ENCODE assay signal across 20 cellular contexts in the genomic region with DNA sequence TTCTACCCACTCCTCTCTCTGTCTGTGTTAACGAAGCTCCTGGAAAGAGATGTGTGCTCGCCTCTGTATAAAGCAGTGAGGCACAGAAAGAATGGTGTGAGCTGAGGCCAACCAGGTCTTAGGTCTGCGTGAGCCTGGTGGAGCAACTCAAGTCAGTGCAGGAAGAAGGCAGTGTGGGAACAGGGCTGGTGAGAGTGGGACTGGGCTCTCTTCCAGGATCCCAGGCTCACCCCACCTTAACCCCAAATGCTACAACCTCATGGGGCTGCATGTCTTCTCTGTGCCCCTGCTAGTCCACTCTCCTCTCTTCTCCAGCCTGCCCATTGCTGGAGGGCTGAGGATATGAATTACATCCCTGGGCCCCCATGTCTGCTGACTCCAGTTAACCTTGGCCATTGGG.
DNase-seq lines count a peak whose midpoint lies in the region; ATAC-seq, FAIRE-seq and TF ChIP-seq lines count a peak whose summit lies in the region.
"Had no signal": no experiment of that assay in that cellular context is flagged by ENCODE, and none has a peak within 500 bp of the region (broad histone marks: within the 10 kb centered on the region; RNA-seq: fewer than 3 reads in every experiment).

No MANE protein-coding gene starts in this region.

- TF ChIP-seq RAD21 in IMR-90 (IDR thresholded peaks at IDR 0.05; ENCODE audit: low read length) = no peak
- no peak for TF ChIP-seq RAD21 in H1 (IDR thresholded peaks at IDR 0.05 in 1 of 2, conservative IDR thresholded peaks at IDR 0.05 in 1 of 2; ENCODE audit: low read depth in 2 of 2, low read length in 2 of 2)

- peak overlapping the region; percentile 48 for H2BK5ac ChIP-seq in IMR-90 (ENCODE audit: low read depth, low read length, poor library complexity, severe bottlenecking)
- H2BK5ac ChIP-seq in H1 (ENCODE audit: low read depth, low read length) = no peak overlapping the region

- TF ChIP-seq POLR2A in IMR-90 (IDR thresholded peaks at IDR 0.05; ENCODE audit: low read depth, low read length) = no peak
- TF ChIP-seq POLR2A in H1 (IDR thresholded peaks at IDR 0.05; ENCODE audit: control extremely low read depth in 1 of 2, low read depth in 2 of 2, low read length in 2 of 2) = no peak

- H3K27ac ChIP-seq in ACC112 (ENCODE audit: low read depth, low read length) (peak overlapping the region; percentile 73), IMR-90 (ENCODE audit: insufficient read depth, low read length) (peak overlapping the region; percentile 58), H1 (ENCODE audit: low read depth, low read length) (no peak overlapping the region)

- H3K4me2 ChIP-seq in IMR-90 (ENCODE audit: low read depth, low read length) (peak overlapping the region; percentile 38; the same call in 1 of the 2 replicates), H1 (ENCODE audit: insufficient read depth in 1 of 2, low read depth in 2 of 2, low read length in 2 of 2) (no peak overlapping the region)

- peak overlapping the region; percentile 69 for H3K14ac ChIP-seq in IMR-90 (replicated peaks; ENCODE audit: low read depth, low read length)
- H3K14ac ChIP-seq in H1 (ENCODE audit: insufficient read length) = no peak overlapping the region

- H3K23me2 ChIP-seq in H1 (ENCODE audit: low read depth, low read length) = no peaks in the 10 kb centered on the region

- H3K79me1 ChIP-seq in IMR-90 (ENCODE audit: low read depth in 1 of 2, low read length in 2 of 2) (no peaks in the 10 kb centered on the region), H1 (ENCODE audit: low read depth, low read length) (no peaks in the 10 kb centered on the region)

- H2BK15ac ChIP-seq in IMR-90 (ENCODE audit: low read depth, low read length) = 0 out of 3 replicates have a peak overlapping the region, but pooled peaks have one; percentile 60
- H2BK15ac ChIP-seq in H1 (ENCODE audit: low read length) = 0 out of 2 replicates have a peak overlapping the region, but pooled peaks have one; percentile 18

- peak overlapping the region; percentile 13 to 51; a peak in 2 of 4 replicates for H4K8ac ChIP-seq in IMR-90 (ENCODE audit: low read depth in 2 of 2, low read length in 2 of 2)
- no peak overlapping the region for H4K8ac ChIP-seq in H1 (ENCODE audit: extremely low read depth, insufficient read depth, low read length)

- H3K18ac ChIP-seq in IMR-90 (ENCODE audit: low read depth, low read length) (peak overlapping the region; percentile 90), H1 (ENCODE audit: extremely low read depth, low read length) (no peak overlapping the region)

- H2AK9ac ChIP-seq in IMR-90 (replicated peaks; ENCODE audit: low read depth, low read length, poor library complexity) = no peak overlapping the region

- no peak for FAIRE-seq in H1 (lab: Jason Lieb, UNC)

- no peak overlapping the region for H3K4me3 ChIP-seq in ACC112 (ENCODE audit: low read depth, low read length)
- H3K4me3 ChIP-seq in IMR-90 (ENCODE audit: insufficient read depth, low read depth, low read length) = no peak overlapping the region
- H3K4me3 ChIP-seq in H1 (ENCODE audit: extremely low read depth in 1 of 4, insufficient read depth in 2 of 4, low read depth in 3 of 4, low read length in 4 of 4) = no peak overlapping the region

- peaks cover 7% of the 10 kb centered on the region for H3K4me1 ChIP-seq in ACC112 (ENCODE audit: control insufficient read depth, insufficient read depth, low read length, unreplicated experiment)
- peaks cover 7% of the 10 kb centered on the region for H3K4me1 ChIP-seq in IMR-90 (ENCODE audit: control insufficient read depth, insufficient read depth, low read length)
- no peaks in the 10 kb centered on the region for H3K4me1 ChIP-seq in H1 (replicated peaks in 1 of 4; ENCODE audit: control insufficient read depth in 3 of 4, insufficient read depth in 4 of 4, low read length in 3 of 4)

- no peak for TF ChIP-seq EP300 in H1 (IDR thresholded peaks at IDR 0.05; ENCODE audit: borderline replicate concordance in 1 of 2, low read depth in 2 of 2, low read length in 2 of 2)

- H3K9me1 ChIP-seq in IMR-90 (ENCODE audit: insufficient read depth, low read length) = peaks cover 4% of the 10 kb centered on the region

- H3K9me3 ChIP-seq in IMR-90 (ENCODE audit: control insufficient read depth, insufficient read depth, low read length) (no peaks in the 10 kb centered on the region), H1 (ENCODE audit: insufficient read depth in 2 of 2, low read depth in 1 of 2, low read length in 1 of 2) (no peaks in the 10 kb centered on the region)

- no peak overlapping the region for H3K9ac ChIP-seq in IMR-90 (ENCODE audit: low read depth, low read length)
- no peak overlapping the region for H3K9ac ChIP-seq in H1 (replicated peaks in 1 of 4; ENCODE audit: extremely low read depth in 1 of 4, low read depth in 3 of 4, low read length in 3 of 4)

- H4K20me1 ChIP-seq in IMR-90 (ENCODE audit: insufficient read depth, low read length) = no peaks in the 10 kb centered on the region
- H4K20me1 ChIP-seq in H1 (replicated peaks in 1 of 2; ENCODE audit: control insufficient read depth in 1 of 2, insufficient read depth in 2 of 2, low read length in 2 of 2) = no peaks in the 10 kb centered on the region

- H2AFZ ChIP-seq in ACC112 (ENCODE audit: low read length, unreplicated experiment) (no peak overlapping the region), IMR-90 (replicated peaks; ENCODE audit: low read length, poor library complexity) (peak overlapping the region; percentile 33), H1 (ENCODE audit: low read length) (no peak overlapping the region)

- WGBS in IMR-90 (ENCODE audit: extremely low coverage in 2 of 2, insufficient read length in 1 of 2), 2 experiments = no CpG with 5 or more reads among the region's 3 CpGs
- 88% methylated on average over 3 of the region's 3 CpGs; no CpG with 5 or more reads in 1 of the 2 experiments for WGBS in H1 (ENCODE audit: extremely low coverage in 1 of 2, insufficient coverage in 1 of 2, insufficient read length in 1 of 2, insufficient replicate concordance in 2 of 2, low coverage in 1 of 2, low lambda C conversion rate in 2 of 2, missing lambda C conversion rate in 1 of 2), 2 experiments

- peak overlapping the region; percentile 88 for H2AK5ac ChIP-seq in IMR-90 (ENCODE audit: low read depth, low read length)
- H2AK5ac ChIP-seq in H1 (ENCODE audit: low read depth, low read length) = no peak overlapping the region

- no peak overlapping the region for H2BK12ac ChIP-seq in H1 (ENCODE audit: low read depth, low read length)

- peak overlapping the region; percentile 81 for H3K4ac ChIP-seq in IMR-90 (ENCODE audit: low read depth, low read length)
- no peak overlapping the region for H3K4ac ChIP-seq in H1 (replicated peaks; ENCODE audit: insufficient read length, low read depth, low read length)

- H3K9me3 Mint-ChIP-seq in nephron = no peaks in the 10 kb centered on the region
- H3K9me3 Mint-ChIP-seq: CD4-positive, CD25-positive, alpha-beta regulatory T cell; T-cell had no signal

- CTCF ChIA-PET in IMR-90 (lab: Yijun Ruan, JAX) (no interaction called here), H1 (lab: Charles Lee; ENCODE audit: partially characterized antibody) (interaction anchor here (0.7 to 1.9 kb wide), 3 partner anchors 10 to 64 kb away, joined by 3 to 7 read pairs (median 5); no protein-coding TSS in a partner anchor)

- no peaks in the 10 kb centered on the region for H3K79me2 ChIP-seq in ACC112 (ENCODE audit: control insufficient read depth, insufficient read depth, low read length, unreplicated experiment)
- no peaks in the 10 kb centered on the region for H3K79me2 ChIP-seq in H1 (ENCODE audit: control insufficient read depth in 1 of 2, insufficient read depth in 2 of 2, low read length in 2 of 2)

- H3K23ac ChIP-seq in IMR-90 (ENCODE audit: low read depth, low read length) (peak overlapping the region; percentile 55; the same call in 1 of the 2 replicates), H1 (ENCODE audit: insufficient read length) (no peak overlapping the region)

- BruUV-seq in IMR-90 (replicated peaks; lab: Mats Ljungman, UMichigan) = no TSS peak

- ATAC-seq in IMR-90 (ENCODE audit: low read depth) = 0 out of 2 replicates have a peak, but pooled peaks have one; percentile 21
- ATAC-seq in HG03135 (IDR thresholded peaks at IDR 0.05; ENCODE audit: unreplicated experiment) = no peak
- ATAC-seq in omental fat pad (ENCODE audit: low FRiP score) = no peak
- ATAC-seq in GM18861 (IDR thresholded peaks at IDR 0.05; ENCODE audit: unreplicated experiment) = no peak
- ATAC-seq in GM21367 (IDR thresholded peaks at IDR 0.05; ENCODE audit: unreplicated experiment) = no peak

- peak overlapping the region; percentile 75 for H2BK20ac ChIP-seq in IMR-90 (ENCODE audit: low read depth, low read length)
- no peak overlapping the region for H2BK20ac ChIP-seq in H1 (ENCODE audit: low read length)

- peak overlapping the region; percentile 56; the same call in 1 of the 2 replicates for H4K91ac ChIP-seq in IMR-90 (ENCODE audit: insufficient read depth, low read depth, low read length)
- H4K91ac ChIP-seq in H1 (replicated peaks; ENCODE audit: insufficient read length, low read length) = no peak overlapping the region

- in situ Hi-C loops in IMR-90 (cut with MboI; ENCODE audit: low sequenced_read_pairs) = no loop called here

- no peak overlapping the region for H3K56ac ChIP-seq in IMR-90 (ENCODE audit: extremely low read depth, insufficient read depth, low read length)
- no peak overlapping the region for H3K56ac ChIP-seq in H1 (replicated peaks; ENCODE audit: insufficient read length, low read depth, low read length)

- intact Hi-C loops in IMR-90 (cut with micrococcal nuclease) = no loop called here

- H3K36me3 Mint-ChIP-seq in nephron (ENCODE audit: low read depth) = peaks cover 28% of the 10 kb centered on the region
- H3K36me3 Mint-ChIP-seq: CD4-positive, CD25-positive, alpha-beta regulatory T cell; T-cell had no signal

- no peaks in the 10 kb centered on the region for H3K36me3 ChIP-seq in ACC112 (ENCODE audit: insufficient read depth, low read length)
- no peaks in the 10 kb centered on the region for H3K36me3 ChIP-seq in IMR-90 (ENCODE audit: control insufficient read depth, insufficient read depth, low read length)
- no peaks in the 10 kb centered on the region for H3K36me3 ChIP-seq in H1 (ENCODE audit: control insufficient read depth in 2 of 4, insufficient read depth in 4 of 4, low read length in 3 of 4)

- H2BK120ac ChIP-seq in IMR-90 (ENCODE audit: low read depth, low read length) (peak overlapping the region; percentile 45), H1 (replicated peaks; ENCODE audit: low read depth, low read length) (no peak overlapping the region)

- peak overlapping the region in 2 of 3 experiments; percentile 46 to 71 for H3K27ac Mint-ChIP-seq in nephron
- H3K27ac Mint-ChIP-seq: activated CD8-positive, alpha-beta T cell treated with anti-CD3 and anti-CD28 coated beads, Interleukin-2, amount 10 ng/mL, durations not matched to agents 7 days and 5 days; CD4-positive, CD25-positive, alpha-beta regulatory T cell; T-cell had no signal

- no peak for TF ChIP-seq CTCF in IMR-90 (conservative IDR thresholded peaks at IDR 0.05; ENCODE audit: low read depth, low read length)
- TF ChIP-seq CTCF in H1 (IDR thresholded peaks at IDR 0.05; ENCODE audit: control extremely low read depth in 1 of 3, insufficient read depth in 1 of 3, low read depth in 1 of 3, low read length in 3 of 3) = no peak
- TF ChIP-seq CTCF in nephron (IDR thresholded peaks at IDR 0.05; ENCODE audit: unreplicated experiment in 3 of 3) = no peak
- TF ChIP-seq CTCF in omental fat pad (IDR thresholded peaks at IDR 0.05) = no peak

- H3K4me3 Mint-ChIP-seq in nephron = no peak overlapping the region
- H3K4me3 Mint-ChIP-seq: activated CD8-positive, alpha-beta T cell treated with anti-CD3 and anti-CD28 coated beads, Interleukin-2, amount 10 ng/mL, durations not matched to agents 7 days and 5 days; CD4-positive, CD25-positive, alpha-beta regulatory T cell; T-cell had no signal

- H3K27me3 ChIP-seq in ACC112 (ENCODE audit: insufficient read depth, low read length) (no peaks in the 10 kb centered on the region), IMR-90 (ENCODE audit: control insufficient read depth, insufficient read depth, low read length) (no peaks in the 10 kb centered on the region), H1 (replicated peaks in 1 of 4; ENCODE audit: control insufficient read depth in 3 of 4, extremely low read depth in 1 of 4, insufficient read depth in 3 of 4, low read length in 3 of 4) (no peaks in the 10 kb centered on the region)

- dilution Hi-C loops in IMR-90 (cut with HindIII; ENCODE audit: low sequenced_read_pairs, unreplicated experiment) = no loop called here

- H4K5ac ChIP-seq in IMR-90 (ENCODE audit: low read depth, low read length) = peak overlapping the region; percentile 82
- no peak overlapping the region for H4K5ac ChIP-seq in H1 (ENCODE audit: insufficient read length, low read depth, low read length)

- H3K27me3 Mint-ChIP-seq in nephron (ENCODE audit: low read depth) = peaks cover 3% of the 10 kb centered on the region

- POLR2A ChIA-PET in IMR-90 (lab: Charles Lee; ENCODE audit: unreplicated experiment) (no interaction called here), H1 (lab: Charles Lee; ENCODE audit: partially characterized antibody) (no interaction called here)

- H3K4me1 Mint-ChIP-seq in nephron = peaks cover 10% of the 10 kb centered on the region

- DNase-seq in IMR-90 (peak; percentile 31), H1 (ENCODE audit: low read depth in 1 of 2, low spot score in 2 of 2) (no peak), omental fat pad (ENCODE audit: low spot score) (no peak)
- DNase-seq: ACHN; activated CD8-positive, alpha-beta T cell treated with anti-CD3 and anti-CD28 coated beads, Interleukin-2, amount 10 ng/mL, durations not matched to agents 7 days and 5 days; anterior cingulate cortex; CD4-positive, CD25-positive, alpha-beta regulatory T cell; cortex of kidney; head of caudate nucleus; mammary epithelial cell; NCI-H187; NCI-H345; NK-92 treated with Interleukin-12 subunit alpha and Interleukin-12 subunit beta, amount 100 ng/mL, for 24 hours; stimulated activated naive CD4-positive, alpha-beta T cell treated with Interleukin-2 at 50 U/mL for 16 hours; T-cell had no signal
